9 cellular contexts compared by ENCODE assay signal in genomic region chr9:69412741-69413150, GRCh38.
A peak's percentile ranks its signal among the peaks of the same experiment; 100 is the strongest.
DNase-seq lines count a peak whose midpoint lies in the region; ATAC-seq and TF ChIP-seq lines count a peak whose summit lies in the region.
"Had no signal": no experiment of that assay in that cellular context is flagged by ENCODE, and none has a peak within 500 bp of the region (broad histone marks: within the 10 kb centered on the region; RNA-seq: fewer than 3 reads in every experiment).

No MANE protein-coding gene starts in this region.

- intact Hi-C loops in ovary (cut with DNase I) = no loop called here

- peaks cover 2% of the 10 kb centered on the region for H3K27me3 ChIP-seq in foreskin keratinocyte
- no peaks in the 10 kb centered on the region for H3K27me3 ChIP-seq in ovary

- ATAC-seq in foreskin keratinocyte (peak; percentile 78), GM19463 (IDR thresholded peaks at IDR 0.05; ENCODE audit: unreplicated experiment) (no peak), HG02571 (IDR thresholded peaks at IDR 0.05; ENCODE audit: unreplicated experiment) (no peak)
- ATAC-seq: CD8-positive, alpha-beta T cell had no signal

- no peak overlapping the region for H3K4me3 ChIP-seq in ovary

- TF ChIP-seq EP300 in ovary (IDR thresholded peaks at IDR 0.05) = no peak

- DNase-seq in NCI-H2227 (lab: John Stamatoyannopoulos, UW; ENCODE audit: unreplicated experiment) (peak; percentile 1), NCI-H2227 treated with DMSO at 0.1 percent for 48 hours (lab: John Stamatoyannopoulos, UW) (no peak), SHP77 treated with DMSO at 0.1 percent for 48 hours (lab: John Stamatoyannopoulos, UW) (peak; percentile 53), foreskin keratinocyte (no peak), ovary (peak; percentile 67 to 83 (median 77)), SIG-M5 treated with dmso at 0.1 percent for 504 hours (lab: John Stamatoyannopoulos, UW; ENCODE audit: unreplicated experiment) (no peak)

- H3K36me3 ChIP-seq in ovary = no peaks in the 10 kb centered on the region

- no peak overlapping the region for H3K27ac ChIP-seq in foreskin keratinocyte
- no peak overlapping the region for H3K27ac ChIP-seq in ovary

- no peaks in the 10 kb centered on the region for H3K9me3 ChIP-seq in ovary

- no peak for TF ChIP-seq POLR2A in ovary (IDR thresholded peaks at IDR 0.05)

- peak; percentile 65 for TF ChIP-seq CTCF in foreskin keratinocyte (conservative IDR thresholded peaks at IDR 0.05)
- peak; percentile 57 to 76 (median 64) for TF ChIP-seq CTCF in ovary (IDR thresholded peaks at IDR 0.05)

- WGBS in ovary, 3 donors = 5 to 19% (median 18%) methylated on average over 20 of the region's 20 CpGs

- H3K4me1 ChIP-seq in foreskin keratinocyte (no peaks in the 10 kb centered on the region), ovary (ENCODE audit: insufficient read depth) (no peaks in the 10 kb centered on the region)

Comparison
In these comparisons a context has a peak if more than half of its experiments do, and no peak if none do; other contexts are left out.
1. DNase-seq: peak in NCI-H2227 (single experiment), SHP77 treated with DMSO at 0.1 percent for 48 hours (single experiment) and ovary (5 of 5); none in NCI-H2227 treated with DMSO at 0.1 percent for 48 hours (single experiment), foreskin keratinocyte (0 of 2) and SIG-M5 treated with dmso at 0.1 percent for 504 hours (single experiment).